10 cellular contexts compared by ENCODE assay signal in genomic region chr22:42645341-42645937, GRCh38. TPM values are rescaled to one million over a fixed set of nuclear protein-coding genes. Genes with fewer than 3 reads are reported as not detected.
A peak's percentile ranks its signal among the peaks of the same experiment; 100 is the strongest.
DNase-seq lines count a peak whose midpoint lies in the region; ATAC-seq, FAIRE-seq and TF ChIP-seq lines count a peak whose summit lies in the region.
"Had no signal": no experiment of that assay in that cellular context is flagged by ENCODE, and none has a peak within 500 bp of the region (broad histone marks: within the 10 kb centered on the region; RNA-seq: fewer than 3 reads in every experiment).

No MANE protein-coding gene starts in this region.

- TF ChIP-seq POLR2A in endothelial cell of umbilical vein (IDR thresholded peaks at IDR 0.05; ENCODE audit: low read depth, low read length) = no peak
- TF ChIP-seq POLR2A in uterus (IDR thresholded peaks at IDR 0.05) = no peak

- intact Hi-C loops in endothelial cell of umbilical vein (cut with micrococcal nuclease) (no loop called here), uterus (cut with DNase I; ENCODE audit: low total_unique reads) (no loop called here)

- H3K9me3 ChIP-seq in endothelial cell of umbilical vein (replicated peaks; ENCODE audit: control insufficient read depth, insufficient read depth, low read length) = no peaks in the 10 kb centered on the region
- H3K9me3 ChIP-seq in uterus = no peaks in the 10 kb centered on the region

- no peaks in the 10 kb centered on the region for H3K36me3 Mint-ChIP-seq in activated naive CD4-positive, alpha-beta T cell treated with anti-CD3 and anti-CD28 coated beads, Interleukin-2, amount 50 U/mL, for 24 hours
- H3K36me3 Mint-ChIP-seq in naive B cell = no peaks in the 10 kb centered on the region

- H3K4me3 ChIP-seq in endothelial cell of umbilical vein (replicated peaks in 1 of 3; ENCODE audit: insufficient read depth in 1 of 3, low read depth in 1 of 3, low read length in 3 of 3) = no peak overlapping the region
- H3K4me3 ChIP-seq in uterus = peak overlapping the region in 1 of 2 donors; percentile 25

- no peaks in the 10 kb centered on the region for H3K9me1 ChIP-seq in endothelial cell of umbilical vein (replicated peaks; ENCODE audit: control insufficient read depth, extremely low read depth, insufficient read depth, low read length)

- H3K9ac ChIP-seq in endothelial cell of umbilical vein (replicated peaks; ENCODE audit: extremely low read depth, insufficient read depth, low read length) = no peak overlapping the region

- H3K27me3 Mint-ChIP-seq in activated naive CD4-positive, alpha-beta T cell treated with anti-CD3 and anti-CD28 coated beads, Interleukin-2, amount 50 U/mL, for 24 hours = no peaks in the 10 kb centered on the region
- H3K27me3 Mint-ChIP-seq in naive B cell = no peaks in the 10 kb centered on the region

- H3K27me3 ChIP-seq in endothelial cell of umbilical vein (ENCODE audit: control insufficient read depth in 2 of 2, insufficient read depth in 2 of 2, low read length in 2 of 2) (no peaks in the 10 kb centered on the region), uterus (no peaks in the 10 kb centered on the region)

- peak overlapping the region; percentile 23 for H3K27ac Mint-ChIP-seq in activated naive CD4-positive, alpha-beta T cell treated with anti-CD3 and anti-CD28 coated beads, Interleukin-2, amount 50 U/mL, for 24 hours
- H3K27ac Mint-ChIP-seq in naive B cell = peak overlapping the region in 4 of 6 donors; percentile 56 to 85 (median 74)

- TF ChIP-seq CTCF in endothelial cell of umbilical vein (IDR thresholded peaks at IDR 0.05; ENCODE audit: extremely low read depth in 1 of 2, insufficient read depth in 1 of 2, low read depth in 1 of 2, low read length in 2 of 2) (no peak), uterus (IDR thresholded peaks at IDR 0.05) (no peak)

- dilution Hi-C loops in endothelial cell of umbilical vein (cut with MboI; ENCODE audit: extremely low pct_ligation_motif_present, low sequenced_read_pairs) = no loop called here

- peaks cover 38% of the 10 kb centered on the region for H3K4me1 Mint-ChIP-seq in activated naive CD4-positive, alpha-beta T cell treated with anti-CD3 and anti-CD28 coated beads, Interleukin-2, amount 50 U/mL, for 24 hours
- peaks cover 41 to 78% (median 72%) of the 10 kb centered on the region in 3 donors for H3K4me1 Mint-ChIP-seq in naive B cell

- FAIRE-seq in endothelial cell of umbilical vein (lab: Jason Lieb, UNC) = no peak
- FAIRE-seq: TTC549 had no signal

- CTCF ChIA-PET in endothelial cell of umbilical vein (lab: Charles Lee) = no interaction called here

- no peak overlapping the region for H3K4me2 ChIP-seq in endothelial cell of umbilical vein (ENCODE audit: insufficient read depth, low read length)

- H3K36me3 ChIP-seq in endothelial cell of umbilical vein (ENCODE audit: control insufficient read depth in 2 of 2, extremely low read depth in 1 of 2, insufficient read depth in 2 of 2, low read length in 2 of 2) (no peaks in the 10 kb centered on the region), uterus (no peaks in the 10 kb centered on the region)

- POLR2A ChIA-PET in endothelial cell of umbilical vein (lab: Charles Lee) = no interaction called here

- H3K4me3 Mint-ChIP-seq in activated naive CD4-positive, alpha-beta T cell treated with anti-CD3 and anti-CD28 coated beads, Interleukin-2, amount 50 U/mL, for 24 hours = peak overlapping the region; percentile 19
- H3K4me3 Mint-ChIP-seq in naive B cell = peak overlapping the region; percentile 15 to 83 (median 71)

- H3K27ac ChIP-seq in endothelial cell of umbilical vein (ENCODE audit: insufficient read depth, low read depth, low read length) (peak overlapping the region; percentile 25), uterus (peak overlapping the region; percentile 81 to 96)

- ATAC-seq in naive B cell (ENCODE audit: low read depth in 2 of 2) = no peak
- no peak for ATAC-seq in HG02571 (IDR thresholded peaks at IDR 0.05; ENCODE audit: unreplicated experiment)

- H4K20me1 ChIP-seq in endothelial cell of umbilical vein (replicated peaks; ENCODE audit: control insufficient read depth, extremely low read depth, insufficient read depth, low read length) = no peaks in the 10 kb centered on the region

- no peak overlapping the region for H2AFZ ChIP-seq in endothelial cell of umbilical vein (ENCODE audit: low read depth, low read length)

- no peak for DNase-seq in activated naive CD4-positive, alpha-beta T cell treated with anti-CD3 and anti-CD28 coated beads, Interleukin-2, amount 50 U/mL, for 16 hours
- DNase-seq in endothelial cell of umbilical vein (ENCODE audit: low read depth, low spot score) (peak; percentile 24), naive B cell (no peak), uterus (no peak), NCI-H2107 treated with DMSO at 0.1 percent for 48 hours (lab: John Stamatoyannopoulos, UW; ENCODE audit: unreplicated experiment) (no peak), NCI-H2171 (lab: John Stamatoyannopoulos, UW) (no peak)
- DNase-seq: NCI-H1436 treated with DMSO at 0.1 percent for 48 hours had no signal

- BruUV-seq in endothelial cell of umbilical vein (replicated peaks; lab: Mats Ljungman, UMichigan) = no TSS peak

- peaks cover 71% of the 10 kb centered on the region for H3K79me2 ChIP-seq in endothelial cell of umbilical vein (ENCODE audit: control insufficient read depth, insufficient read depth, low read length)

- H3K4me1 ChIP-seq in endothelial cell of umbilical vein (ENCODE audit: control insufficient read depth, extremely low read depth, insufficient read depth, low read length) (peaks cover 42% of the 10 kb centered on the region), uterus (peaks cover 12 to 38% of the 10 kb centered on the region in 2 donors)

- H3K9me3 Mint-ChIP-seq in activated naive CD4-positive, alpha-beta T cell treated with anti-CD3 and anti-CD28 coated beads, Interleukin-2, amount 50 U/mL, for 24 hours = no peaks in the 10 kb centered on the region
- peaks cover 0 to 2% (median 0%) of the 10 kb centered on the region in 7 donors for H3K9me3 Mint-ChIP-seq in naive B cell

TF ChIP-seq in endothelial cell of umbilical vein, 7 proteins besides CTCF, POLR2A, EP300 and RAD21:
- TF ChIP-seq, protein P1, sequence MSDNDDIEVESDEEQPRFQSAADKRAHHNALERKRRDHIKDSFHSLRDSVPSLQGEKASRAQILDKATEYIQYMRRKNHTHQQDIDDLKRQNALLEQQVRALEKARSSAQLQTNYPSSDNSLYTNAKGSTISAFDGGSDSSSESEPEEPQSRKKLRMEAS (IDR thresholded peaks at IDR 0.05; ENCODE audit: insufficient read depth, insufficient read length) = no peak
- no peak for TF ChIP-seq EZH2 (IDR thresholded peaks at IDR 0.05; ENCODE audit: borderline replicate concordance, low read depth, low read length, severe bottlenecking)
- TF ChIP-seq GATA2 (IDR thresholded peaks at IDR 0.05; ENCODE audit: insufficient read depth, insufficient read length, low read depth, low read length) = no peak
- TF ChIP-seq POLR2AphosphoS5 (IDR thresholded peaks at IDR 0.05; ENCODE audit: insufficient read depth, low read depth, low read length) = no peak
- no peak for TF ChIP-seq JUN (IDR thresholded peaks at IDR 0.05; ENCODE audit: borderline replicate concordance, insufficient read depth, insufficient read length, low read depth)
- TF ChIP-seq FOS (IDR thresholded peaks at IDR 0.05; ENCODE audit: borderline replicate concordance, insufficient read depth, low read length) = no peak
- no peak for TF ChIP-seq MYC (IDR thresholded peaks at IDR 0.05; ENCODE audit: low read depth, low read length)

RNA-seq across cellular contexts. Expression of gene CYB5R3, which starts 3.8 kb away (rescaled TPM):
- 217 and 232 TPM in 2 replicates for total RNA-seq in endothelial cell of umbilical vein
- 263 and 329 TPM in 2 replicates for polyA plus RNA-seq in endothelial cell of umbilical vein
- polyA plus RNA-seq in endothelial cell of umbilical vein (2011; cell fraction: cytosol; rRNA removed) = 162 and 165 TPM in 2 replicates
- polyA plus RNA-seq in endothelial cell of umbilical vein (2011; cell fraction: nucleus; rRNA removed) = 58.9 and 72.2 TPM in 2 replicates
- 182 and 240 TPM in 2 replicates for polyA plus RNA-seq in endothelial cell of umbilical vein (2012)
- 143 and 163 TPM in 2 replicates for polyA minus RNA-seq in endothelial cell of umbilical vein
- polyA minus RNA-seq in endothelial cell of umbilical vein (2011; cell fraction: cytosol; rRNA and poly(A)+ RNA removed) = 38.1 TPM
- 26.6 and 41.3 TPM in 2 replicates for polyA minus RNA-seq in endothelial cell of umbilical vein (2011; cell fraction: nucleus; rRNA and poly(A)+ RNA removed)
- 100 to 1,000 TPM in 2 of 6 donors, 10 to 100 TPM in 4; 72.0 to 142 (median 83.8) TPM for polyA plus RNA-seq in naive B cell (ENCODE audit: low read depth in 6 of 6)
- 100 to 1,000 TPM in 1 of 4 donors, 10 to 100 TPM in 3; 34.0 to 225 (median 51.7) TPM for total RNA-seq in uterus

RNA-seq across cellular contexts. Expression of gene ATP5MGL, which starts 5.0 kb away (rescaled TPM):
- total RNA-seq in endothelial cell of umbilical vein (1.0 and 1.2 TPM in 2 replicates), uterus (under 1 TPM in 1 of 4 donors, not detected in 3; 0.79 TPM)
- polyA plus RNA-seq in endothelial cell of umbilical vein (0.11 TPM in 1 of 2 replicates, not detected in the other), naive B cell (ENCODE audit: low read depth in 6 of 6) (1 to 10 TPM in 1 of 6 donors, under 1 TPM in 2, not detected in 3; 0.38 to 1.6 (median 0.77) TPM)
- not detected in 2 replicates for polyA plus RNA-seq in endothelial cell of umbilical vein (2011; cell fraction: cytosol; rRNA removed)
- 0.67 and 0.74 TPM in 2 replicates for polyA plus RNA-seq in endothelial cell of umbilical vein (2011; cell fraction: nucleus; rRNA removed)
- not detected in 2 replicates for polyA plus RNA-seq in endothelial cell of umbilical vein (2012)
- 1.5 and 2.1 TPM in 2 replicates for polyA minus RNA-seq in endothelial cell of umbilical vein
- not detected for polyA minus RNA-seq in endothelial cell of umbilical vein (2011; cell fraction: cytosol; rRNA and poly(A)+ RNA removed)
- polyA minus RNA-seq in endothelial cell of umbilical vein (2011; cell fraction: nucleus; rRNA and poly(A)+ RNA removed) = 2.2 and 2.6 TPM in 2 replicates

RNA-seq across cellular contexts. Expression of gene POLDIP3, which starts 30.8 kb away (rescaled TPM):
- 46.6 and 60.4 TPM in 2 replicates for total RNA-seq in endothelial cell of umbilical vein
- polyA plus RNA-seq in endothelial cell of umbilical vein = 29.3 and 29.5 TPM in 2 replicates
- polyA plus RNA-seq in endothelial cell of umbilical vein (2011; cell fraction: cytosol; rRNA removed) = 37.7 and 39.0 TPM in 2 replicates
- polyA plus RNA-seq in endothelial cell of umbilical vein (2011; cell fraction: nucleus; rRNA removed) = 57.7 and 64.0 TPM in 2 replicates
- polyA plus RNA-seq in endothelial cell of umbilical vein (2012) = 49.4 and 55.9 TPM in 2 replicates
- polyA minus RNA-seq in endothelial cell of umbilical vein = 40.7 and 46.2 TPM in 2 replicates
- 22.6 TPM for polyA minus RNA-seq in endothelial cell of umbilical vein (2011; cell fraction: cytosol; rRNA and poly(A)+ RNA removed)
- 25.2 and 28.3 TPM in 2 replicates for polyA minus RNA-seq in endothelial cell of umbilical vein (2011; cell fraction: nucleus; rRNA and poly(A)+ RNA removed)
- polyA plus RNA-seq in naive B cell (ENCODE audit: low read depth in 6 of 6) = 100 to 1,000 TPM in 1 of 6 donors, 10 to 100 TPM in 5; 61.2 to 106 (median 81.3) TPM
- total RNA-seq in uterus = 10 to 100 TPM; 25.9 to 73.3 (median 39.2) TPM
